ENCODE assay signal across 1 cellular context in genomic region chr9:122092611-122093506, GRCh38.
TF ChIP-seq lines count a peak whose summit lies in the region.

TTLL11 (minus strand) TSS chr9:122093308; CDS start chr9:122093148, 160 bp downstream.

TF ChIP-seq in HepG2, 621 proteins besides CTCF, POLR2A, EP300 and RAD21 (continued from another document):
- no peak for TF ChIP-seq MLXIP (CRISPR knock-in tag; IDR thresholded peaks at IDR 0.05; ENCODE audit: borderline replicate concordance)
- no peak for TF ChIP-seq PHB2 (IDR thresholded peaks at IDR 0.05; ENCODE audit: partially characterized antibody)
- TF ChIP-seq ZFP90 (CRISPR knock-in tag; IDR thresholded peaks at IDR 0.05; ENCODE audit: borderline replicate concordance): peak; percentile 82
- TF ChIP-seq PBX3 (CRISPR knock-in tag; IDR thresholded peaks at IDR 0.05; ENCODE audit: borderline replicate concordance): no peak
- TF ChIP-seq TEAD2 (CRISPR knock-in tag; IDR thresholded peaks at IDR 0.05): no peak
- TF ChIP-seq DMTF1 (CRISPR knock-in tag; IDR thresholded peaks at IDR 0.05): no peak
- no peak for TF ChIP-seq NFE2L1 (CRISPR knock-in tag; IDR thresholded peaks at IDR 0.05; ENCODE audit: borderline replicate concordance)
- TF ChIP-seq ZNF569 (CRISPR knock-in tag; IDR thresholded peaks at IDR 0.05; ENCODE audit: borderline replicate concordance): no peak
- TF ChIP-seq FOXA3 (CRISPR knock-in tag; IDR thresholded peaks at IDR 0.05): peak; percentile 68
